In the genomic region with DNA sequence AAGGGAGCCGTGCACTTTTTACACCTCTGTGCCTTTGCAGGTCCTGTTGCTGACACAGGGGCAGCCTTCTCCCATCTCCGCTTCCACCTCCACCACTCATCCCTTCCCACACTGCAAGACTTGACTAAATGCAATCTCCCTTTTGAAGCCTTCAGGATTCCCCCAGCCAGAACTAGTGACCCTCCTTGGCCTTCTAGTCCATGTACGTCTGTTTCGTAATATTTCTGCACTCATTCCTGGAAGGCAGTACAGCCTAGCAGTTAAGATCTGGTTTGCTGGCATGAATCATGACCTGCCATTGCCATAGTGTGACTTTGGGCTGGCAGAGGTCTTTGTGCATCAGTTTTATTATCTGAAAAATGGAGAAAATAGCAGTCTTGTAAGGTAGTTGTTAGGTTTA, we compare ENCODE assay signal across 13 cellular contexts. TPM values are rescaled to one million over a fixed set of nuclear protein-coding genes. Genes with fewer than 3 reads are reported as not detected.
DNase-seq lines count a peak whose midpoint lies in the region; ATAC-seq, FAIRE-seq and TF ChIP-seq lines count a peak whose summit lies in the region.
"Had no signal": no experiment of that assay in that cellular context is flagged by ENCODE, and none has a peak within 500 bp of the region (broad histone marks: within the 10 kb centered on the region; RNA-seq: fewer than 3 reads in every experiment).

No MANE protein-coding gene starts in this region.

- H3K27me3 ChIP-seq in thyroid gland (no peaks in the 10 kb centered on the region), pancreas (no peaks in the 10 kb centered on the region), ascending aorta (no peaks in the 10 kb centered on the region)
- H3K27me3 ChIP-seq: heart left ventricle, Peyer's patch, sigmoid colon had no signal

- no peak for TF ChIP-seq CTCF in fibroblast of pulmonary artery (IDR thresholded peaks at IDR 0.05; ENCODE audit: low read length, missing control alignments)
- TF ChIP-seq CTCF in thyroid gland (IDR thresholded peaks at IDR 0.05), result no peak
- no peak for TF ChIP-seq CTCF in pancreas (IDR thresholded peaks at IDR 0.05)
- no peak for TF ChIP-seq CTCF in ascending aorta (IDR thresholded peaks at IDR 0.05)

- no peak for FAIRE-seq in pancreas (lab: Jason Lieb, UNC)

- whole genome bisulfite sequencing in thyroid gland, 2 donors, result 64 to 78% methylated on average over 4 of the region's 4 CpGs
- WGBS in pancreas, 2 donors, result 79 to 81% methylated on average over 4 of the region's 4 CpGs

- H3K4me3 ChIP-seq in fibroblast of pulmonary artery (replicated peaks; ENCODE audit: low read depth, low read length) (no peak overlapping the region), thyroid gland (replicated peaks in 1 of 3) (no peak overlapping the region), pancreas (no peak overlapping the region), ascending aorta (no peak overlapping the region)
- H3K4me3 ChIP-seq: heart left ventricle, Peyer's patch, sigmoid colon had no signal

- no peaks in the 10 kb centered on the region for H3K9me3 Mint-ChIP-seq in stimulated activated naive CD8-positive, alpha-beta T cell treated with anti-CD3 and anti-CD28 coated beads, Interleukin-15, Interleukin-2, amounts not matched to agents 100 ng/mL and 50 ng/mL, for 24 hours
- H3K9me3 Mint-ChIP-seq in activated T-cell treated with anti-CD3 and anti-CD28 coated beads, Interleukin-2, amount 50 U/mL, for 72 hours, result no peaks in the 10 kb centered on the region

- H3K9me3 ChIP-seq in thyroid gland (no peaks in the 10 kb centered on the region), pancreas (no peaks in the 10 kb centered on the region), ascending aorta (no peaks in the 10 kb centered on the region)
- H3K9me3 ChIP-seq: heart left ventricle, Peyer's patch, sigmoid colon had no signal

- no peak for TF ChIP-seq POLR2A in thyroid gland (IDR thresholded peaks at IDR 0.05)

- H3K36me3 Mint-ChIP-seq in stimulated activated naive CD8-positive, alpha-beta T cell treated with anti-CD3 and anti-CD28 coated beads, Interleukin-15, Interleukin-2, amounts not matched to agents 100 ng/mL and 50 ng/mL, for 24 hours (ENCODE audit: low read depth), result peaks cover 19% of the 10 kb centered on the region
- peaks cover 4 to 6% of the 10 kb centered on the region in 2 donors for H3K36me3 Mint-ChIP-seq in activated T-cell treated with anti-CD3 and anti-CD28 coated beads, Interleukin-2, amount 50 U/mL, for 72 hours (ENCODE audit: insufficient read depth in 2 of 2)

- intact Hi-C loops in thyroid gland (cut with DNase I) (no loop called here), pancreas (cut with DNase I) (no loop called here), ascending aorta (cut with DNase I) (loop anchor here (5.0 kb wide), 1 partner anchor 34 kb away; no protein-coding TSS in a partner anchor)

- H3K4me1 ChIP-seq in thyroid gland (peaks cover 54 to 77% of the 10 kb centered on the region in 2 donors), pancreas (peaks cover 0 to 6% (median 4%) of the 10 kb centered on the region in 3 donors), ascending aorta (peaks cover 3 to 7% of the 10 kb centered on the region in 2 donors)

- H3K4me1 Mint-ChIP-seq in stimulated activated naive CD8-positive, alpha-beta T cell treated with anti-CD3 and anti-CD28 coated beads, Interleukin-15, Interleukin-2, amounts not matched to agents 100 ng/mL and 50 ng/mL, for 24 hours (ENCODE audit: low read depth), result peaks cover 96% of the 10 kb centered on the region
- H3K4me1 Mint-ChIP-seq in activated T-cell treated with anti-CD3 and anti-CD28 coated beads, Interleukin-2, amount 50 U/mL, for 72 hours (ENCODE audit: low read depth), result peaks cover 97% of the 10 kb centered on the region

- H3K27ac Mint-ChIP-seq in stimulated activated naive CD8-positive, alpha-beta T cell treated with anti-CD3 and anti-CD28 coated beads, Interleukin-15, Interleukin-2, amounts not matched to agents 100 ng/mL and 50 ng/mL, for 24 hours, result peak overlapping the region; percentile 59
- H3K27ac Mint-ChIP-seq in activated T-cell treated with anti-CD3 and anti-CD28 coated beads, Interleukin-2, amount 50 U/mL, for 72 hours, result peak overlapping the region; percentile 25

- H3K36me3 ChIP-seq in thyroid gland, result no peaks in the 10 kb centered on the region
- H3K36me3 ChIP-seq in pancreas, result no peaks in the 10 kb centered on the region
- H3K36me3 ChIP-seq in ascending aorta, result no peaks in the 10 kb centered on the region
- H3K36me3 ChIP-seq: sigmoid colon had no signal

- H3K4me3 Mint-ChIP-seq in stimulated activated naive CD8-positive, alpha-beta T cell treated with anti-CD3 and anti-CD28 coated beads, Interleukin-15, Interleukin-2, amounts not matched to agents 100 ng/mL and 50 ng/mL, for 24 hours, result no peak overlapping the region
- peak overlapping the region; percentile 31 to 70 for H3K4me3 Mint-ChIP-seq in activated T-cell treated with anti-CD3 and anti-CD28 coated beads, Interleukin-2, amount 50 U/mL, for 72 hours

- no peak for DNase-seq in stimulated activated naive CD8-positive, alpha-beta T cell treated with anti-CD3 and anti-CD28 coated beads, Interleukin-15, Interleukin-2, amounts not matched to agents 100 U/mL and 50 U/mL, for 24 hours
- no peak for DNase-seq in activated T-cell treated with anti-CD3 and anti-CD28 coated beads, Interleukin-2, amount 50 U/mL, for 72 hours
- DNase-seq in fibroblast of pulmonary artery (ENCODE audit: low read depth) (peak; percentile 60), thyroid gland (no peak), pancreas (no peak), ascending aorta (ENCODE audit: low spot score in 2 of 2) (no peak)
- DNase-seq: heart left ventricle, NCI-H1417, NCI-H510A treated with DMSO at 0.1 percent for 48 hours, sigmoid colon had no signal

- H3K27ac ChIP-seq in thyroid gland, result peak overlapping the region; percentile 51 to 77 (median 74)
- no peak overlapping the region for H3K27ac ChIP-seq in pancreas
- no peak overlapping the region for H3K27ac ChIP-seq in ascending aorta
- H3K27ac ChIP-seq: heart left ventricle, sigmoid colon had no signal

- H3K27me3 Mint-ChIP-seq in stimulated activated naive CD8-positive, alpha-beta T cell treated with anti-CD3 and anti-CD28 coated beads, Interleukin-15, Interleukin-2, amounts not matched to agents 100 ng/mL and 50 ng/mL, for 24 hours, result no peaks in the 10 kb centered on the region
- no peaks in the 10 kb centered on the region for H3K27me3 Mint-ChIP-seq in activated T-cell treated with anti-CD3 and anti-CD28 coated beads, Interleukin-2, amount 50 U/mL, for 72 hours (ENCODE audit: low read depth)

- no peak for ATAC-seq in stimulated activated naive CD8-positive, alpha-beta T cell treated with anti-CD3 and anti-CD28 coated beads, Interleukin-15, Interleukin-2, amounts not matched to agents 100 U/mL and 50 U/mL, for 24 hours
- peak in 1 of 2 donors; percentile 39 for ATAC-seq in activated T-cell treated with anti-CD3 and anti-CD28 coated beads, Interleukin-2, amount 50 U/mL, for 72 hours (replicated peaks in 1 of 2)
- no peak for ATAC-seq in pancreas
- ATAC-seq in HG02763 (IDR thresholded peaks at IDR 0.05; ENCODE audit: unreplicated experiment), result no peak

RNA-seq across cellular contexts. Expression of a gene that starts 36.6 kb away (rescaled TPM):
- 100 to 1,000 TPM; 159 to 161 TPM for total RNA-seq in activated T-cell treated with anti-CD3 and anti-CD28 coated beads, Interleukin-2, amount 50 U/mL, for 72 hours
- total RNA-seq in thyroid gland (10 to 100 TPM; 46.0 to 62.6 (median 55.3) TPM), pancreas (10 to 100 TPM; 30.8 to 57.6 (median 31.4) TPM), ascending aorta (57.6 TPM)
- polyA plus RNA-seq in pancreas, result 10 to 100 TPM; 28.4 to 29.9 TPM

Comparison
In these comparisons a context has a peak if more than half of its experiments do, and no peak if none do; other contexts are left out.
1. H3K27ac ChIP-seq: peak in thyroid gland (3 of 3); none in pancreas (0 of 4) and ascending aorta (0 of 2).